Comparison of ENCODE assay signal across 1 cellular context in the genomic region with DNA sequence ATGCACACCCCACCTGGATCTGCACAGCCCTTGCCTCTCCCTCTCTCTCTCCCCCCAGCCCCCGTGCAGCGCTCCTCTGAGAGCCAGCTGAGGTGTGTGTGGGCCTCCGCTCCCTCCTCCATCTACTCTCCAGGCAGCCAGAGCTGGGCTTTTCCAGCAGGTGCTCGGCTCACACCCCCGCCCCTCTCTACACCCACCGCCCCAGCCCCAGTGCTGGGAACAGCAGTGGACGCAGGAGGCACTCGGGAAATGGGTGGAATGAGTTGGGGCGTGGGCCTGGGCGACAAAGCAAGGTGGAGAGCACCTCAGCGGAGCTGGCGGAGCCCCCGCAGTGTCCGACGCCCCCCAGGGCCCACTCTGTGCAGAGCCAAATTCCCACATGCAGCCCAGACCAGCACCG.
TF ChIP-seq lines count a peak whose summit lies in the region.

No MANE protein-coding gene starts in this region.

TF ChIP-seq in HepG2, 621 proteins besides CTCF, POLR2A, EP300 and RAD21:
- TF ChIP-seq ATF7 (IDR thresholded peaks at IDR 0.05) (no peak), ATF7 (CRISPR knock-in tag; IDR thresholded peaks at IDR 0.05) (no peak), AGO2 (optimal IDR thresholded peaks at IDR 0.05; ENCODE audit: low read depth, low read length) (peak; percentile 40)
- TF ChIP-seq, protein P1, sequence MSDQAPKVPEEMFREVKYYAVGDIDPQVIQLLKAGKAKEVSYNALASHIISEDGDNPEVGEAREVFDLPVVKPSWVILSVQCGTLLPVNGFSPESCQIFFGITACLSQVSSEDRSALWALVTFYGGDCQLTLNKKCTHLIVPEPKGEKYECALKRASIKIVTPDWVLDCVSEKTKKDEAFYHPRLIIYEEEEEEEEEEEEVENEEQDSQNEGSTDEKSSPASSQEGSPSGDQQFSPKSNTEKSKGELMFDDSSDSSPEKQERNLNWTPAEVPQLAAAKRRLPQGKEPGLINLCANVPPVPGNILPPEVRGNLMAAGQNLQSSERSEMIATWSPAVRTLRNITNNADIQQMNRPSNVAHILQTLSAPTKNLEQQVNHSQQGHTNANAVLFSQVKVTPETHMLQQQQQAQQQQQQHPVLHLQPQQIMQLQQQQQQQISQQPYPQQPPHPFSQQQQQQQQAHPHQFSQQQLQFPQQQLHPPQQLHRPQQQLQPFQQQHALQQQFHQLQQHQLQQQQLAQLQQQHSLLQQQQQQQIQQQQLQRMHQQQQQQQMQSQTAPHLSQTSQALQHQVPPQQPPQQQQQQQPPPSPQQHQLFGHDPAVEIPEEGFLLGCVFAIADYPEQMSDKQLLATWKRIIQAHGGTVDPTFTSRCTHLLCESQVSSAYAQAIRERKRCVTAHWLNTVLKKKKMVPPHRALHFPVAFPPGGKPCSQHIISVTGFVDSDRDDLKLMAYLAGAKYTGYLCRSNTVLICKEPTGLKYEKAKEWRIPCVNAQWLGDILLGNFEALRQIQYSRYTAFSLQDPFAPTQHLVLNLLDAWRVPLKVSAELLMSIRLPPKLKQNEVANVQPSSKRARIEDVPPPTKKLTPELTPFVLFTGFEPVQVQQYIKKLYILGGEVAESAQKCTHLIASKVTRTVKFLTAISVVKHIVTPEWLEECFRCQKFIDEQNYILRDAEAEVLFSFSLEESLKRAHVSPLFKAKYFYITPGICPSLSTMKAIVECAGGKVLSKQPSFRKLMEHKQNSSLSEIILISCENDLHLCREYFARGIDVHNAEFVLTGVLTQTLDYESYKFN (CRISPR knock-in tag; conservative IDR thresholded peaks at IDR 0.05), result no peak
